1 cellular context compared by ENCODE assay signal in the genomic region with DNA sequence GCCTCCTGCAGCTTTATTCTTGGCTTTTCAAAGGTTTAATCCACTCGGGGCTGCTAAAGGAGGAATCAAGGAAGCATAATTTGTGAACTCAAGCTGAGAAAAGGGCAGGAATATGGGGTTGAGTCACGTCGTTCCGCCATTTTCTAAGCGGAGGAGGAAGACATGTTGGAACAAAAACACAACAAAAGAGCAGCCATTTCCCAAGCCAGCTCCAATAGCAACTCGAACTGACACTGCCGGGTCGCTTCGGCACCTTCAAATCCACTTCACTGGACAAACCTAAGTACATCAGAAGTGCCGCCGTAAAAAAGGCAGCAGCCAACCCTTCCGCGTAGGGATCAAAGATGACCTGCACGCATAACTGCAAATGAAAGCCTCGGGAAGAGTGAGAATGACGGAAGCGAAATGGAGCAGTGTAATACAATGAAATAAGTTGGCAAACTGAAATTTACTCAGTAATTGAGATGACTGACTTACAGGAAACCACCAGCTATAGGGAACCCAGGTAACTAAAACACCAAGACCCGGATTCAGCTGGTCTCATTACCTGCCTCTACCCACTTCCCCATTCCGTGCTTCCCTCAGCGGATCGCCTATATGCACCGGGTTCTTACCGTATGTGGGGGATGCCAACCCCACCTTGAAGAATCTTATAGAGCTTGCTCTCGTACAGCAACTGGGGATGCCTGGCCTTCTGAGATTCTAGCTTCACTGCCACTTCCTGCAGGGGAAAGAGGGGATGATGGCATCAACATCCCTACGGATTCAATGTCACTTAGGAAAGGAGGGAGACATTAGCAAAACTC.
TF ChIP-seq lines count a peak whose summit lies in the region.

No MANE protein-coding gene starts in this region.

TF ChIP-seq in K562, 482 proteins besides CTCF, POLR2A, EP300 and RAD21 (continued from another document):
- TF ChIP-seq ZNF395 (CRISPR knock-in tag; IDR thresholded peaks at IDR 0.05) (peak; percentile 76; the same call in 1 of the 2 replicates), MCM7 (IDR thresholded peaks at IDR 0.05) (no peak), CREB5 (CRISPR knock-in tag; IDR thresholded peaks at IDR 0.05) (no peak), RFX1 (IDR thresholded peaks at IDR 0.05) (no peak), MED1 (CRISPR knock-in tag; IDR thresholded peaks at IDR 0.05; ENCODE audit: borderline replicate concordance) (no peak), DLX4 (CRISPR knock-in tag; IDR thresholded peaks at IDR 0.05) (no peak), PTTG1 (tag; IDR thresholded peaks at IDR 0.05; ENCODE audit: low read depth) (no peak), HMGN3 (IDR thresholded peaks at IDR 0.05; ENCODE audit: borderline replicate concordance, extremely low read depth, insufficient read length, low read depth, low read length) (no peak), MAZ (CRISPR knock-in tag; conservative IDR thresholded peaks at IDR 0.05 in 1 of 2, IDR thresholded peaks at IDR 0.05 in 1 of 2) (peak; percentile 18 to 56; a peak in 1 of 4 replicates), TGIF2 (CRISPR knock-in tag; IDR thresholded peaks at IDR 0.05) (no peak), GABPB1 (CRISPR knock-in tag; IDR thresholded peaks at IDR 0.05) (0 out of 2 replicates have a peak, but pooled peaks have one; percentile 28), ZSCAN32 (CRISPR knock-in tag; IDR thresholded peaks at IDR 0.05) (no peak), ZFP1 (CRISPR knock-in tag; IDR thresholded peaks at IDR 0.05) (no peak), SNIP1 (IDR thresholded peaks at IDR 0.05; ENCODE audit: low read depth) (no peak), BRD9 (IDR thresholded peaks at IDR 0.05; ENCODE audit: low read depth, partially characterized antibody) (no peak), BDP1 (IDR thresholded peaks at IDR 0.05; ENCODE audit: insufficient read depth, insufficient read length) (no peak), ZNF384 (IDR thresholded peaks at IDR 0.05; ENCODE audit: low read depth, low read length) (no peak), ZNF445 (CRISPR knock-in tag; IDR thresholded peaks at IDR 0.05; ENCODE audit: low read depth) (no peak), MAFG (tag; conservative IDR thresholded peaks at IDR 0.05) (no peak), ILF3 (IDR thresholded peaks at IDR 0.05; ENCODE audit: borderline replicate concordance) (no peak), SRSF7 (optimal IDR thresholded peaks at IDR 0.05; ENCODE audit: low read depth, low read length) (no peak), CBX2 (IDR thresholded peaks at IDR 0.05; ENCODE audit: insufficient read depth, low read length, poor library complexity, severe bottlenecking) (no peak), CHD2 (IDR thresholded peaks at IDR 0.05; ENCODE audit: low read depth, low read length) (no peak), SIRT6 (IDR thresholded peaks at IDR 0.05; ENCODE audit: low read depth, low read length) (no peak), OTX1 (CRISPR knock-in tag; IDR thresholded peaks at IDR 0.05) (no peak), FOXP1 (CRISPR knock-in tag; IDR thresholded peaks at IDR 0.05) (peak; percentile 28; the same call in 1 of the 2 replicates), PHF21A (IDR thresholded peaks at IDR 0.05; ENCODE audit: borderline replicate concordance, low read depth) (no peak), RBBP5 (IDR thresholded peaks at IDR 0.05; ENCODE audit: borderline replicate concordance, insufficient read depth, low read length, poor library complexity, severe bottlenecking) (no peak), ZNF707 (CRISPR knock-in tag; conservative IDR thresholded peaks at IDR 0.05) (no peak), ZBTB40 (IDR thresholded peaks at IDR 0.05) (no peak; the same call in 1 of the 2 replicates), ZBTB40 (CRISPR knock-in tag; IDR thresholded peaks at IDR 0.05) (no peak), TOE1 (IDR thresholded peaks at IDR 0.05; ENCODE audit: borderline replicate concordance) (no peak), TOE1 (CRISPR knock-in tag; IDR thresholded peaks at IDR 0.05; ENCODE audit: borderline replicate concordance, low read depth) (no peak), TEAD1 (CRISPR knock-in tag; IDR thresholded peaks at IDR 0.05) (peak in 1 of 2 experiments; percentile 70; a peak in 2 of 4 replicates), PRMT5 (CRISPR knock-in tag; IDR thresholded peaks at IDR 0.05) (no peak), ETV5 (CRISPR knock-in tag; IDR thresholded peaks at IDR 0.05; ENCODE audit: low read depth) (no peak), ATF4 (CRISPR knock-in tag; IDR thresholded peaks at IDR 0.05) (no peak), FOXJ2 (tag; IDR thresholded peaks at IDR 0.05) (no peak), ZNF589 (CRISPR knock-in tag; IDR thresholded peaks at IDR 0.05; ENCODE audit: low read depth) (peak; percentile 39; the same call in 1 of the 2 replicates), ZNF143 (CRISPR knock-in tag; IDR thresholded peaks at IDR 0.05) (no peak), NR2C2 (CRISPR knock-in tag; IDR thresholded peaks at IDR 0.05) (no peak), NR2C2 (tag; IDR thresholded peaks at IDR 0.05) (peak; percentile 61; the same call in 1 of the 2 replicates)
